Comparison of ENCODE assay signal across 10 cellular contexts in genomic region chr21:42463861-42464515, GRCh38. TPM values are rescaled to one million over a fixed set of nuclear protein-coding genes. Genes with fewer than 3 reads are reported as not detected.
DNase-seq lines count a peak whose midpoint lies in the region; ATAC-seq and TF ChIP-seq lines count a peak whose summit lies in the region.
"Had no signal": no experiment of that assay in that cellular context is flagged by ENCODE, and none has a peak within 500 bp of the region (broad histone marks: within the 10 kb centered on the region; RNA-seq: fewer than 3 reads in every experiment).

No MANE protein-coding gene starts in this region.

- no peaks in the 10 kb centered on the region for H3K36me3 ChIP-seq in HEK293 (ENCODE audit: control insufficient read depth in 2 of 2, insufficient read depth in 1 of 2, low read length in 2 of 2)
- H3K36me3 ChIP-seq in liver (ENCODE audit: control insufficient read depth in 4 of 4, insufficient read depth in 3 of 4, low read depth in 1 of 4, low read length in 3 of 4) = no peaks in the 10 kb centered on the region
- H3K36me3 ChIP-seq: pancreas, SJSA1 had no signal

- H3K27ac ChIP-seq in HEK293 (ENCODE audit: extremely low read depth, low read depth, low read length) (no peak overlapping the region), liver (ENCODE audit: low read depth in 1 of 2, low read length in 2 of 2) (no peak overlapping the region)
- H3K27ac ChIP-seq: SJSA1 had no signal

- H3K9ac ChIP-seq in liver (ENCODE audit: low read depth in 1 of 2, low read length in 2 of 2) = no peak overlapping the region

- no peak for TF ChIP-seq CTCF in HEK293 (tag by site-specific recombination; IDR thresholded peaks at IDR 0.05)
- TF ChIP-seq CTCF in liver (IDR thresholded peaks at IDR 0.05; ENCODE audit: low read depth, low read length, missing input control) = no peak
- no peak for TF ChIP-seq CTCF in GM10248 (IDR thresholded peaks at IDR 0.05; ENCODE audit: control extremely low read depth, extremely low read depth, low read depth, missing control alignments)

- no peak for TF ChIP-seq RAD21 in liver (IDR thresholded peaks at IDR 0.05)

- peak; percentile 53 for DNase-seq in T follicular helper cell (ENCODE audit: low read depth)
- peak; percentile 60 for DNase-seq in activated naive CD4-positive, alpha-beta T cell treated with anti-CD3 and anti-CD28 coated beads, Interleukin-2, amount 50 U/mL, for 16 hours
- peak; percentile 63 for DNase-seq in stimulated activated naive CD8-positive, alpha-beta T cell treated with anti-CD3 and anti-CD28 coated beads, Interleukin-15, Interleukin-2, amounts not matched to agents 100 U/mL and 50 U/mL, for 24 hours
- no peak for DNase-seq in cortex of kidney (lab: John Stamatoyannopoulos, UW)
- no peak for DNase-seq in DMS79 (lab: John Stamatoyannopoulos, UW)
- DNase-seq in GM10248 (ENCODE audit: extremely low spot score) = no peak

- POLR2A ChIA-PET in HEK293 (lab: Yijun Ruan, JAX) (interaction anchor here (0.7 kb wide), 1 partner anchor 270 kb away, joined by 3 read pairs; no protein-coding TSS in a partner anchor), GM10248 (lab: Yijun Ruan, JAX) (no interaction called here)

- WGBS in liver = 75% methylated on average over 17 of the region's 17 CpGs

- peaks cover 22% of the 10 kb centered on the region for H3K4me1 ChIP-seq in HEK293 (ENCODE audit: control insufficient read depth, insufficient read depth, low read length)
- peaks cover 14 to 21% (median 17%) of the 10 kb centered on the region in 4 donors for H3K4me1 ChIP-seq in liver (ENCODE audit: control insufficient read depth in 4 of 4, insufficient read depth in 4 of 4, low read length in 3 of 4)

- peak; percentile 33 for ATAC-seq in stimulated activated naive CD8-positive, alpha-beta T cell treated with anti-CD3 and anti-CD28 coated beads, Interleukin-15, Interleukin-2, amounts not matched to agents 100 U/mL and 50 U/mL, for 24 hours

- H3K9me3 ChIP-seq in HEK293 (ENCODE audit: control insufficient read depth, insufficient read depth, low read depth, low read length) (no peaks in the 10 kb centered on the region), liver (ENCODE audit: control insufficient read depth in 4 of 4, low read length in 3 of 4) (no peaks in the 10 kb centered on the region)
- H3K9me3 ChIP-seq: pancreas, SJSA1 had no signal

- CTCF ChIA-PET in HEK293 (lab: Yijun Ruan, JAX) (interaction anchor here (0.7 kb wide), 1 partner anchor 887 kb away, joined by 7 read pairs; no protein-coding TSS in a partner anchor), GM10248 (lab: Yijun Ruan, JAX) (interaction anchor here (1.1 kb wide), 1 partner anchor 73 kb away, joined by 3 read pairs; no protein-coding TSS in a partner anchor)

- H3K27me3 ChIP-seq in liver (ENCODE audit: control insufficient read depth in 4 of 4, insufficient read depth in 4 of 4, low read length in 3 of 4) = no peaks in the 10 kb centered on the region
- H3K27me3 ChIP-seq: pancreas had no signal

- no peak overlapping the region for H3K4me3 ChIP-seq in HEK293 (ENCODE audit: low read depth, low read length)
- H3K4me3 ChIP-seq in liver (ENCODE audit: low read depth in 1 of 3, low read length in 3 of 3) = no peak overlapping the region
- H3K4me3 ChIP-seq: pancreas, SJSA1 had no signal

TF ChIP-seq in HEK293, 187 proteins besides CTCF, POLR2A, EP300 and RAD21:
- no peak for TF ChIP-seq ZNF670 (tag by site-specific recombination; IDR thresholded peaks at IDR 0.05; ENCODE audit: low read depth)
- TF ChIP-seq KLF9 (tag by site-specific recombination; IDR thresholded peaks at IDR 0.05; ENCODE audit: low read depth) = no peak
- TF ChIP-seq SP2 (tag by site-specific recombination; IDR thresholded peaks at IDR 0.05) = peak; percentile 46
- no peak for TF ChIP-seq ZSCAN30 (tag by site-specific recombination; IDR thresholded peaks at IDR 0.05)
- TF ChIP-seq ZNF785 (tag by site-specific recombination; IDR thresholded peaks at IDR 0.05) = no peak
TF ChIP-seq in HEK293: peak in this region for 1.

TF ChIP-seq in liver, 16 proteins besides CTCF, POLR2A, EP300 and RAD21:
- no peak for TF ChIP-seq RXRA (IDR thresholded peaks at IDR 0.05)
- TF ChIP-seq SP1 (IDR thresholded peaks at IDR 0.05) = peak; percentile 12
TF ChIP-seq in liver: peak in this region for 1.

RNA-seq across cellular contexts. Expression of gene RSPH1, which starts 32.0 kb away (rescaled TPM):
- under 1 TPM; 0.09 to 0.17 TPM for total RNA-seq in liver
- under 1 TPM in 1 of 2 donors, not detected in 1; 0.16 TPM for polyA plus RNA-seq in liver
- total RNA-seq: SJSA1 had no signal

RNA-seq across cellular contexts. Expression of gene SLC37A1, which starts 49.7 kb away (rescaled TPM):
- total RNA-seq in liver = 1 to 10 TPM; 6.1 to 7.2 TPM
- 1 to 10 TPM; 2.0 to 2.4 TPM for polyA plus RNA-seq in liver

Comparison
In these comparisons a context has a peak if more than half of its experiments do, and no peak if none do; other contexts are left out.
1. DNase-seq: peak in T follicular helper cell (single experiment), activated naive CD4-positive, alpha-beta T cell treated with anti-CD3 and anti-CD28 coated beads, Interleukin-2, amount 50 U/mL, for 16 hours (single experiment) and stimulated activated naive CD8-positive, alpha-beta T cell treated with anti-CD3 and anti-CD28 coated beads, Interleukin-15, Interleukin-2, amounts not matched to agents 100 U/mL and 50 U/mL, for 24 hours (single experiment); none in cortex of kidney (single experiment), DMS79 (single experiment) and GM10248 (single experiment).